ENCODE assay signal across 1 cellular context in genomic region chr9:124503713-124504529, GRCh38.
TF ChIP-seq lines count a peak whose summit lies in the region.

No MANE protein-coding gene starts in this region.

TF ChIP-seq in HepG2, 621 proteins besides CTCF, POLR2A, EP300 and RAD21:
- TF ChIP-seq JUN (CRISPR knock-in tag; IDR thresholded peaks at IDR 0.05), result no peak
- peak; percentile 61 for TF ChIP-seq AGO2 (optimal IDR thresholded peaks at IDR 0.05; ENCODE audit: low read depth, low read length)
- no peak for TF ChIP-seq FOXO4 (CRISPR knock-in tag; conservative IDR thresholded peaks at IDR 0.05)
- TF ChIP-seq HES4 (CRISPR knock-in tag; IDR thresholded peaks at IDR 0.05; ENCODE audit: borderline replicate concordance), result no peak
- TF ChIP-seq PITX1 (CRISPR knock-in tag; IDR thresholded peaks at IDR 0.05), result no peak
- no peak for TF ChIP-seq ATM (IDR thresholded peaks at IDR 0.05; ENCODE audit: borderline replicate concordance)
- TF ChIP-seq, protein P1, sequence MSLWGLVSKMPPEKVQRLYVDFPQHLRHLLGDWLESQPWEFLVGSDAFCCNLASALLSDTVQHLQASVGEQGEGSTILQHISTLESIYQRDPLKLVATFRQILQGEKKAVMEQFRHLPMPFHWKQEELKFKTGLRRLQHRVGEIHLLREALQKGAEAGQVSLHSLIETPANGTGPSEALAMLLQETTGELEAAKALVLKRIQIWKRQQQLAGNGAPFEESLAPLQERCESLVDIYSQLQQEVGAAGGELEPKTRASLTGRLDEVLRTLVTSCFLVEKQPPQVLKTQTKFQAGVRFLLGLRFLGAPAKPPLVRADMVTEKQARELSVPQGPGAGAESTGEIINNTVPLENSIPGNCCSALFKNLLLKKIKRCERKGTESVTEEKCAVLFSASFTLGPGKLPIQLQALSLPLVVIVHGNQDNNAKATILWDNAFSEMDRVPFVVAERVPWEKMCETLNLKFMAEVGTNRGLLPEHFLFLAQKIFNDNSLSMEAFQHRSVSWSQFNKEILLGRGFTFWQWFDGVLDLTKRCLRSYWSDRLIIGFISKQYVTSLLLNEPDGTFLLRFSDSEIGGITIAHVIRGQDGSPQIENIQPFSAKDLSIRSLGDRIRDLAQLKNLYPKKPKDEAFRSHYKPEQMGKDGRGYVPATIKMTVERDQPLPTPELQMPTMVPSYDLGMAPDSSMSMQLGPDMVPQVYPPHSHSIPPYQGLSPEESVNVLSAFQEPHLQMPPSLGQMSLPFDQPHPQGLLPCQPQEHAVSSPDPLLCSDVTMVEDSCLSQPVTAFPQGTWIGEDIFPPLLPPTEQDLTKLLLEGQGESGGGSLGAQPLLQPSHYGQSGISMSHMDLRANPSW (CRISPR knock-in tag; IDR thresholded peaks at IDR 0.05; ENCODE audit: borderline replicate concordance), result no peak
- no peak for TF ChIP-seq ZNF781 (CRISPR knock-in tag; IDR thresholded peaks at IDR 0.05; ENCODE audit: borderline replicate concordance, not compliant biosample characterization)
- 0 out of 2 replicates have a peak, but pooled peaks have one; percentile 45 for TF ChIP-seq ZBTB38 (CRISPR knock-in tag; IDR thresholded peaks at IDR 0.05)
- TF ChIP-seq ONECUT2 (CRISPR knock-in tag; IDR thresholded peaks at IDR 0.05), result no peak
- TF ChIP-seq RBFOX2 (IDR thresholded peaks at IDR 0.05; ENCODE audit: low read depth, low read length), result peak; percentile 53; the same call in 1 of the 2 replicates
- TF ChIP-seq ZZZ3 (CRISPR knock-in tag; IDR thresholded peaks at IDR 0.05; ENCODE audit: borderline replicate concordance), result no peak
- TF ChIP-seq CENPT (CRISPR knock-in tag; IDR thresholded peaks at IDR 0.05; ENCODE audit: low read depth), result no peak
TF ChIP-seq in HepG2: peak in this region for 3.
